26 cellular contexts compared by ENCODE assay signal in the genomic region with DNA sequence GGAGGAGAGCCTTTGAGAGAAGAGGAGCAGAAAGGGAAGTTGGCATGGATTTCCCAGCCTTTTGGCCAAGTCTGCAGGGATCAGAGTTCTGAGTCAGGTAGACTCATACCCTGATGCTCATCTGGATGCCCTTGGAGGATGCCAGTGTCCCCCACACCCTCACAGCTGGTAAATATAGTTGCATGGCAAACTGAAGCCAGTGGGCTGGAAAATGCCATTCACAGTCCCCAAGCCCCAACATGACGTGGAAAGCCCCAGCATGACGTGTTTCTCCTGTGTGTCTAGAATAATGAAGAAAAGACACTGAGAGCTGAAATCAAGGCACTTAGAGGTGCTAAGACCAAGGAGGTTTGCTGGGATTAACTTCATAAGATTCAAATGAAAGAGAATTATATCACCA. TPM values are rescaled to one million over a fixed set of nuclear protein-coding genes. Genes with fewer than 3 reads are reported as not detected.
DNase-seq lines count a peak whose midpoint lies in the region; ATAC-seq, FAIRE-seq and TF ChIP-seq lines count a peak whose summit lies in the region.
"Had no signal": no experiment of that assay in that cellular context is flagged by ENCODE, and none has a peak within 500 bp of the region (broad histone marks: within the 10 kb centered on the region; RNA-seq: fewer than 3 reads in every experiment).

No MANE protein-coding gene starts in this region.

- H4K20me1 ChIP-seq in HepG2 (ENCODE audit: insufficient read depth, low read length) (no peaks in the 10 kb centered on the region), OCI-LY7 (ENCODE audit: insufficient read depth, low read length) (no peaks in the 10 kb centered on the region)

- WGBS in HepG2 (ENCODE audit: low lambda C conversion rate), result 2% methylated on average over 2 of the region's 2 CpGs
- 58% methylated on average over 2 of the region's 2 CpGs for WGBS in right lobe of liver (ENCODE audit: insufficient coverage, low coverage, low lambda C conversion rate, missing lambda C conversion rate)

- ATAC-seq in HepG2, result no peak
- ATAC-seq in right lobe of liver, result no peak
- peak; percentile 68 for ATAC-seq in activated B cell treated with CpG ODN at 0.5 μM for 24 hours (ENCODE audit: low read depth)
- peak; percentile 58 for ATAC-seq in stimulated activated memory B cell treated with anti-CD40 and anti-IgM and Interleukin-4, amounts not matched to agents 10 μg/mL and 1 μg/mL and 100 μg/mL, for 72 hours
- ATAC-seq: A549, HCT116 had no signal

- H3K36me3 ChIP-seq in HepG2 (replicated peaks in 1 of 2; ENCODE audit: control insufficient read depth in 1 of 2, insufficient read depth in 2 of 2, low read length in 2 of 2) (no peaks in the 10 kb centered on the region), right lobe of liver (no peaks in the 10 kb centered on the region), OCI-LY7 (ENCODE audit: insufficient read depth, low read length) (no peaks in the 10 kb centered on the region)

- H3K4me3 ChIP-seq in HepG2 (replicated peaks in 1 of 3; ENCODE audit: insufficient read depth in 1 of 3, low read depth in 2 of 3, low read length in 3 of 3) (no peak overlapping the region), right lobe of liver (no peak overlapping the region), OCI-LY7 (ENCODE audit: low read depth, low read length, poor library complexity, severe bottlenecking) (no peak overlapping the region)
- H3K4me3 ChIP-seq: A549 had no signal

- H3K9me3 Mint-ChIP-seq in activated B cell treated with CpG ODN at 0.5 μM for 24 hours, result no peaks in the 10 kb centered on the region
- no peaks in the 10 kb centered on the region for H3K9me3 Mint-ChIP-seq in stimulated activated memory B cell treated with anti-CD40 and anti-IgM and Interleukin-4, amounts not matched to agents 10 μg/mL and 1 μg/mL and 100 μg/mL, for 72 hours
- H3K9me3 Mint-ChIP-seq: CD8-positive, alpha-beta memory T cell; HFFc6; IgD-negative memory B cell had no signal

- H3K4me3 Mint-ChIP-seq in activated B cell treated with CpG ODN at 0.5 μM for 24 hours, result no peak overlapping the region
- H3K4me3 Mint-ChIP-seq in stimulated activated memory B cell treated with anti-CD40 and anti-IgM and Interleukin-4, amounts not matched to agents 10 μg/mL and 1 μg/mL and 100 μg/mL, for 72 hours, result no peak overlapping the region
- H3K4me3 Mint-ChIP-seq: CD4-positive, CD25-positive, alpha-beta regulatory T cell; CD8-positive, alpha-beta memory T cell; HFFc6 had no signal

- BruUV-seq in HepG2 (replicated peaks; lab: Mats Ljungman, UMichigan) (no TSS peak), OCI-LY7 (replicated peaks; lab: Mats Ljungman, UMichigan) (no TSS peak)

- H3K79me2 ChIP-seq in HepG2 (ENCODE audit: insufficient read depth, low read length) (no peaks in the 10 kb centered on the region), OCI-LY7 (ENCODE audit: insufficient read depth, low read depth, low read length) (no peaks in the 10 kb centered on the region)

- H3K9ac ChIP-seq in HepG2 (ENCODE audit: insufficient read depth, low read depth, low read length), result no peak overlapping the region

- CTCF ChIA-PET in HepG2 (lab: Yijun Ruan, JAX; ENCODE audit: low intra/inter-chr PET ratio, low total read pairs) (no interaction called here), activated B cell treated with CpG ODN at 0.5 μM for 24 hours (lab: Charles Lee) (interaction anchor here (1.7 kb wide), 1 partner anchor 78 kb away, joined by 5 read pairs; no protein-coding TSS in a partner anchor), OCI-LY7 (lab: Charles Lee; ENCODE audit: unreplicated experiment) (interaction anchor here (0.6 kb wide), 1 partner anchor 629 kb away, joined by 3 read pairs; no protein-coding TSS in a partner anchor)

- H3K27me3 ChIP-seq in HepG2 (ENCODE audit: control insufficient read depth in 1 of 2, insufficient read depth in 2 of 2, low read length in 2 of 2) (no peaks in the 10 kb centered on the region), right lobe of liver (no peaks in the 10 kb centered on the region)

- in situ Hi-C loops in HepG2 (cut with HindIII; ENCODE audit: extremely low pct_ligation_motif_present, low pct_unique_long_range_greater_than_20kb), result no loop called here

- H3K4me2 ChIP-seq in HepG2 (ENCODE audit: low read depth, low read length), result no peak overlapping the region
- no peak overlapping the region for H3K4me2 ChIP-seq in OCI-LY7 (ENCODE audit: low read length)
- H3K4me2 ChIP-seq: A549 had no signal

- H3K4me1 ChIP-seq in HepG2 (ENCODE audit: insufficient read depth, low read length) (no peaks in the 10 kb centered on the region), right lobe of liver (no peaks in the 10 kb centered on the region), OCI-LY7 (ENCODE audit: insufficient read depth, low read length, poor library complexity, severe bottlenecking) (peaks cover 35% of the 10 kb centered on the region)

- no peak overlapping the region for H2AFZ ChIP-seq in HepG2 (ENCODE audit: low read length)
- H2AFZ ChIP-seq in OCI-LY7 (ENCODE audit: low read length), result no peak overlapping the region

- no peak for TF ChIP-seq EP300 in HepG2 (IDR thresholded peaks at IDR 0.05; ENCODE audit: low read depth in 2 of 2, low read length in 2 of 2)
- TF ChIP-seq EP300 in HepG2 (CRISPR knock-in tag; IDR thresholded peaks at IDR 0.05; ENCODE audit: borderline replicate concordance), result no peak

- TF ChIP-seq CTCF in HepG2 (CRISPR knock-in tag; IDR thresholded peaks at IDR 0.05) (no peak), right lobe of liver (IDR thresholded peaks at IDR 0.05) (no peak), activated B cell treated with CpG ODN at 0.5 μM for 24 hours (IDR thresholded peaks at IDR 0.05) (no peak), OCI-LY7 (conservative IDR thresholded peaks at IDR 0.05; ENCODE audit: low read length) (no peak)

- no peaks in the 10 kb centered on the region for H3K9me2 ChIP-seq in OCI-LY7 (ENCODE audit: insufficient read depth, low read length)

- POLR2A ChIA-PET in HepG2 (lab: Yijun Ruan, JAX), result no interaction called here
- POLR2A ChIA-PET in activated B cell treated with CpG ODN at 0.5 μM for 24 hours (lab: Charles Lee), result interaction anchor here (0.6 to 1.2 kb wide), 2 partner anchors 25 to 34 kb away, joined by 3 to 6 read pairs; partner anchors contain the start of gene APBB1IP
- POLR2A ChIA-PET in OCI-LY7 (lab: Charles Lee), result interaction anchor here (0.6 to 2.9 kb wide), 9 partner anchors 10 to 146 kb away, joined by 3 to 15 read pairs (median 3); no protein-coding TSS in a partner anchor

- H3K4me1 Mint-ChIP-seq in activated B cell treated with CpG ODN at 0.5 μM for 24 hours, result peaks cover 21% of the 10 kb centered on the region
- peaks cover 28% of the 10 kb centered on the region for H3K4me1 Mint-ChIP-seq in stimulated activated memory B cell treated with anti-CD40 and anti-IgM and Interleukin-4, amounts not matched to agents 10 μg/mL and 1 μg/mL and 100 μg/mL, for 72 hours
- H3K4me1 Mint-ChIP-seq: CD8-positive, alpha-beta memory T cell had no signal

- no peak for FAIRE-seq in HepG2 (lab: Jason Lieb, UNC)
- FAIRE-seq: A549, HTR-8/SVneo had no signal

- TF ChIP-seq RAD21 in HepG2 (CRISPR knock-in tag; IDR thresholded peaks at IDR 0.05), result no peak

- TF ChIP-seq POLR2A in HepG2 (IDR thresholded peaks at IDR 0.05; ENCODE audit: insufficient read depth in 1 of 2, low read depth in 2 of 2, low read length in 2 of 2) (no peak), right lobe of liver (IDR thresholded peaks at IDR 0.05) (no peak)

- H3K9me3 ChIP-seq in HepG2 (ENCODE audit: low read length), result no peaks in the 10 kb centered on the region
- no peaks in the 10 kb centered on the region for H3K9me3 ChIP-seq in right lobe of liver
- no peaks in the 10 kb centered on the region for H3K9me3 ChIP-seq in OCI-LY7 (ENCODE audit: low read length)
- H3K9me3 ChIP-seq: A549 had no signal

- intact Hi-C loops in HepG2 (cut with micrococcal nuclease; ENCODE audit: unreplicated experiment), result no loop called here
- intact Hi-C loops in right lobe of liver (cut with DNase I), result no loop called here
- intact Hi-C loops in activated B cell treated with CpG ODN at 0.5 μM for 24 hours (cut with micrococcal nuclease), result no loop called here
- intact Hi-C loops in OCI-LY7 (cut with micrococcal nuclease; ENCODE audit: unreplicated experiment), result no loop called here

- H3K27ac ChIP-seq in HepG2 (ENCODE audit: extremely low read length, insufficient read depth, low read length), result no peak overlapping the region
- no peak overlapping the region for H3K27ac ChIP-seq in right lobe of liver
- H3K27ac ChIP-seq in OCI-LY7 (ENCODE audit: low read depth, low read length, poor library complexity, severe bottlenecking), result no peak overlapping the region
- H3K27ac ChIP-seq: 22Rv1 had no signal

- H3K36me3 Mint-ChIP-seq in activated B cell treated with CpG ODN at 0.5 μM for 24 hours (ENCODE audit: low read depth), result no peaks in the 10 kb centered on the region
- H3K36me3 Mint-ChIP-seq in stimulated activated memory B cell treated with anti-CD40 and anti-IgM and Interleukin-4, amounts not matched to agents 10 μg/mL and 1 μg/mL and 100 μg/mL, for 72 hours, result no peaks in the 10 kb centered on the region

- H3K27me3 Mint-ChIP-seq in activated B cell treated with CpG ODN at 0.5 μM for 24 hours, result no peaks in the 10 kb centered on the region
- no peaks in the 10 kb centered on the region for H3K27me3 Mint-ChIP-seq in stimulated activated memory B cell treated with anti-CD40 and anti-IgM and Interleukin-4, amounts not matched to agents 10 μg/mL and 1 μg/mL and 100 μg/mL, for 72 hours
- H3K27me3 Mint-ChIP-seq: IgD-negative memory B cell had no signal

- DNase-seq in HepG2 (ENCODE audit: low spot score) (no peak), right lobe of liver (no peak), activated B cell treated with CpG ODN at 0.5 μM for 24 hours (no peak), putamen (ENCODE audit: low spot score) (no peak), OCI-LY7 (ENCODE audit: low spot score) (no peak)
- DNase-seq in activated CD4-positive, alpha-beta T cell treated with anti-CD3 and anti-CD28 coated beads, Interleukin-2, amount 50 U/mL, for 1 hour, result no peak
- DNase-seq: AML-193; C1 segment of cervical spinal cord; CD4-positive, CD25-positive, alpha-beta regulatory T cell; CD8-positive, alpha-beta memory T cell; COR-L47; DMS 273 treated with DMSO at 0.1 percent for 48 hours; DMS53; DND-41; EL; GOT3; H7; HFFc6; KBM-7 had no signal

- H3K27ac Mint-ChIP-seq in activated B cell treated with CpG ODN at 0.5 μM for 24 hours, result no peak overlapping the region
- H3K27ac Mint-ChIP-seq in stimulated activated memory B cell treated with anti-CD40 and anti-IgM and Interleukin-4, amounts not matched to agents 10 μg/mL and 1 μg/mL and 100 μg/mL, for 72 hours, result peak overlapping the region; percentile 58
- H3K27ac Mint-ChIP-seq: HFFc6 had no signal

RNA-seq across cellular contexts. Expression of gene APBB1IP, which starts 24.8 kb away (rescaled TPM):
- total RNA-seq in HepG2 (2016; rRNA removed; fragmentation: Illumina TruSeq; extraction: Trizol), result not detected in 2 replicates
- not detected in 2 replicates for total RNA-seq in HepG2 (2016; cell fraction: cytosol; rRNA removed; fragmentation: Illumina TruSeq; extraction: Trizol; ENCODE audit: low read depth)
- not detected in 2 replicates for total RNA-seq in HepG2 (2016; cell fraction: insoluble cytoplasmic fraction; rRNA removed; fragmentation: Illumina TruSeq; extraction: Trizol)
- not detected in 2 replicates for total RNA-seq in HepG2 (2016; cell fraction: membrane; rRNA removed; fragmentation: Illumina TruSeq; extraction: Trizol)
- total RNA-seq in HepG2 (2016; cell fraction: nucleus; rRNA removed; fragmentation: Illumina TruSeq; extraction: Trizol), result not detected in 2 replicates
- 0.08 TPM in 1 of 2 replicates, not detected in the other for polyA plus RNA-seq in HepG2 (2011; rRNA removed)
- not detected in 2 replicates for polyA plus RNA-seq in HepG2 (2011; cell fraction: cytosol; rRNA removed)
- polyA plus RNA-seq in HepG2 (2011; cell fraction: nucleus; rRNA removed), result not detected in 2 replicates
- polyA plus RNA-seq in HepG2 (2012), result not detected in 2 replicates
- not detected in 2 replicates for polyA plus RNA-seq in HepG2 (2016; cell fraction: cytosol; fragmentation: Illumina TruSeq; extraction: Trizol; ENCODE audit: low read depth)
- polyA plus RNA-seq in HepG2 (2016; cell fraction: insoluble cytoplasmic fraction; fragmentation: Illumina TruSeq; extraction: Trizol; ENCODE audit: low read depth), result not detected in 2 replicates
- not detected in 2 replicates for polyA plus RNA-seq in HepG2 (2016; cell fraction: membrane; fragmentation: Illumina TruSeq; extraction: Trizol; ENCODE audit: low read depth)
- not detected in 2 replicates for polyA plus RNA-seq in HepG2 (2016; cell fraction: nucleus; fragmentation: Illumina TruSeq; extraction: Trizol; ENCODE audit: insufficient read depth, low read depth)
- 0.05 TPM in 1 of 2 replicates, not detected in the other for polyA minus RNA-seq in HepG2 (2011; rRNA and poly(A)+ RNA removed; ENCODE audit: low replicate concordance)
- not detected in 2 replicates for polyA minus RNA-seq in HepG2 (2011; cell fraction: cytosol; rRNA and poly(A)+ RNA removed)
- polyA minus RNA-seq in HepG2 (2011; cell fraction: nucleus; rRNA and poly(A)+ RNA removed), result not detected in 2 replicates
- total RNA-seq in right lobe of liver, result 10 to 100 TPM; 13.0 to 50.7 (median 16.5) TPM
- total RNA-seq in activated B cell treated with CpG ODN at 0.5 μM for 24 hours, result 79.1 and 85.5 TPM in 2 replicates
- 58.1 and 65.8 TPM in 2 replicates for total RNA-seq in OCI-LY7 (2014; rRNA removed; shearing (Covaris generic))
- 167 and 196 TPM in 2 replicates for total RNA-seq in OCI-LY7 (2022)
- total RNA-seq: G401, H7 had no signal

Comparison
In these comparisons a context has a peak if more than half of its experiments do, and no peak if none do; other contexts are left out.
1. RNA of gene APBB1IP, which starts 24.8 kb away (total RNA-seq): 58.1 to 196 TPM in OCI-LY7, 79.1 to 85.5 TPM in activated B cell treated with CpG ODN at 0.5 μM for 24 hours and 13.0 to 50.7 TPM in right lobe of liver; not detected in HepG2; every median in the first group is over 10 times any median in the second.
2. ATAC-seq: peak in activated B cell treated with CpG ODN at 0.5 μM for 24 hours (single experiment) and stimulated activated memory B cell treated with anti-CD40 and anti-IgM and Interleukin-4, amounts not matched to agents 10 μg/mL and 1 μg/mL and 100 μg/mL, for 72 hours (single experiment); none in HepG2 (single experiment) and right lobe of liver (0 of 4).